ENCODE assay signal across 9 cellular contexts in genomic region chr1:180953291-180953747, GRCh38. TPM values are rescaled to one million over a fixed set of nuclear protein-coding genes. Genes with fewer than 3 reads are reported as not detected.
DNase-seq lines count a peak whose midpoint lies in the region; ATAC-seq and TF ChIP-seq lines count a peak whose summit lies in the region.
"Had no signal": no experiment of that assay in that cellular context is flagged by ENCODE, and none has a peak within 500 bp of the region (broad histone marks: within the 10 kb centered on the region; RNA-seq: fewer than 3 reads in every experiment).

No MANE protein-coding gene starts in this region.

- dilution Hi-C loops in mammary epithelial cell (cut with HindIII; ENCODE audit: low sequenced_read_pairs): no loop called here

- H3K27ac ChIP-seq in Karpas-422 (ENCODE audit: low read length) (no peak overlapping the region), mammary epithelial cell (ENCODE audit: insufficient read depth, low read depth, low read length) (no peak overlapping the region)

- WGBS in mammary epithelial cell (ENCODE audit: low coverage, missing lambda C conversion rate): 4% methylated on average over 16 of the region's 16 CpGs

- H3K27ac Mint-ChIP-seq in Calu3 (ENCODE audit: unreplicated experiment): no peak overlapping the region
- peak overlapping the region in 3 of 6 donors; percentile 24 to 76 (median 76) for H3K27ac Mint-ChIP-seq in naive B cell

- ATAC-seq in GM19463 (IDR thresholded peaks at IDR 0.05; ENCODE audit: unreplicated experiment) (peak; percentile 34), naive B cell (ENCODE audit: low read depth in 2 of 2) (no peak)
- ATAC-seq: K562 had no signal

- peak overlapping the region; percentile 83 for H3K4me2 ChIP-seq in Karpas-422 (ENCODE audit: low read depth, low read length, poor library complexity, severe bottlenecking)
- H3K4me2 ChIP-seq in mammary epithelial cell (ENCODE audit: insufficient read depth, low read depth, low read length): peak overlapping the region; percentile 76

- no peak for TF ChIP-seq POLR2A in erythroblast (IDR thresholded peaks at IDR 0.05; ENCODE audit: low read length)

- H3K27me3 Mint-ChIP-seq in Calu3 (ENCODE audit: unreplicated experiment) (no peaks in the 10 kb centered on the region), naive B cell (no peaks in the 10 kb centered on the region)

- H3K4me3 Mint-ChIP-seq in Calu3 (ENCODE audit: low read depth, unreplicated experiment) (peak overlapping the region; percentile 66), naive B cell (peak overlapping the region; percentile 72 to 91 (median 76))

- H3K4me1 ChIP-seq in Karpas-422 (ENCODE audit: low read length) (peaks cover 19% of the 10 kb centered on the region), mammary epithelial cell (ENCODE audit: insufficient read depth, low read length) (peaks cover 20% of the 10 kb centered on the region)

- H3K27me3 ChIP-seq in Karpas-422 (ENCODE audit: low read length): no peaks in the 10 kb centered on the region
- H3K27me3 ChIP-seq in mammary epithelial cell (ENCODE audit: insufficient read depth, low read length): no peaks in the 10 kb centered on the region

- POLR2A ChIA-PET in HEK293T (lab: Yijun Ruan, JAX): no interaction called here

- H3K9me3 Mint-ChIP-seq in Calu3 (ENCODE audit: low read depth, unreplicated experiment): peaks cover 4% of the 10 kb centered on the region
- H3K9me3 Mint-ChIP-seq in naive B cell: no peaks in the 10 kb centered on the region

- H3K9me2 ChIP-seq in Karpas-422 (replicated peaks; ENCODE audit: insufficient read depth, low read length): no peaks in the 10 kb centered on the region

- in situ Hi-C loops in mammary epithelial cell (cut with MboI; ENCODE audit: low sequenced_read_pairs in 2 of 2): no loop called here

- intact Hi-C loops in Calu3 (cut with micrococcal nuclease; ENCODE audit: unreplicated experiment) (loop anchor here (5.0 kb wide), 1 partner anchor 214 kb away; no protein-coding TSS in a partner anchor), mammary epithelial cell (cut with micrococcal nuclease) (no loop called here)

- H3K9ac ChIP-seq in Karpas-422 (ENCODE audit: low read length) (peak overlapping the region; percentile 78), mammary epithelial cell (ENCODE audit: insufficient read depth, low read length) (no peak overlapping the region)

- H3K4me3 ChIP-seq in Karpas-422 (ENCODE audit: low read length) (peak overlapping the region; percentile 78), mammary epithelial cell (replicated peaks in 1 of 3; ENCODE audit: insufficient read depth in 1 of 3, low read depth in 2 of 3, low read length in 3 of 3) (peak overlapping the region in 1 of 3 experiments; percentile 10)
- H3K4me3 ChIP-seq: K562 had no signal

- H3K4me1 Mint-ChIP-seq in Calu3 (ENCODE audit: low read depth, unreplicated experiment) (peaks cover 8% of the 10 kb centered on the region), naive B cell (peaks cover 5 to 10% (median 8%) of the 10 kb centered on the region in 3 donors)

- H3K9me3 ChIP-seq in Karpas-422 (ENCODE audit: low read length) (no peaks in the 10 kb centered on the region), mammary epithelial cell (replicated peaks; ENCODE audit: insufficient read depth, low read length) (no peaks in the 10 kb centered on the region)

- H3K36me3 ChIP-seq in Karpas-422 (ENCODE audit: insufficient read depth, low read length) (0 out of 2 replicates have a peak, but pooled peaks cover 8% of the 10 kb centered on the region), mammary epithelial cell (ENCODE audit: insufficient read depth, low read length) (no peaks in the 10 kb centered on the region)

- BruUV-seq in Calu3 (replicated peaks; lab: Mats Ljungman, UMichigan) (no TSS peak), mammary epithelial cell (replicated peaks; lab: Mats Ljungman, UMichigan) (no TSS peak)

- H2AFZ ChIP-seq in Karpas-422 (ENCODE audit: low read length) (no peak overlapping the region), mammary epithelial cell (ENCODE audit: low read depth, low read length) (peak overlapping the region; percentile 47)

- peaks cover 9% of the 10 kb centered on the region for H3K36me3 Mint-ChIP-seq in Calu3 (ENCODE audit: insufficient read depth, unreplicated experiment)
- peaks cover 0 to 4% of the 10 kb centered on the region in 2 donors for H3K36me3 Mint-ChIP-seq in naive B cell

- TF ChIP-seq CTCF in Calu3 (IDR thresholded peaks at IDR 0.05; ENCODE audit: unreplicated experiment) (no peak), mammary epithelial cell (conservative IDR thresholded peaks at IDR 0.05 in 1 of 2, IDR thresholded peaks at IDR 0.05 in 1 of 2; ENCODE audit: extremely low read depth in 1 of 2, insufficient read depth in 1 of 2, low read depth in 1 of 2, low read length in 2 of 2) (no peak)

- H4K20me1 ChIP-seq in Karpas-422 (ENCODE audit: insufficient read depth, low read depth, low read length) (no peaks in the 10 kb centered on the region), mammary epithelial cell (ENCODE audit: insufficient read depth, low read length) (no peaks in the 10 kb centered on the region)

- CTCF ChIA-PET in Calu3 (lab: Charles Lee): interaction anchor here (0.5 to 0.7 kb wide), 3 partner anchors 36 to 170 kb away, joined by 3 to 9 read pairs (median 5); no protein-coding TSS in a partner anchor
- CTCF ChIA-PET in mammary epithelial cell (lab: Charles Lee; ENCODE audit: low non-redundant PET): no interaction called here
- CTCF ChIA-PET in HEK293T (lab: Yijun Ruan, JAX): no interaction called here

- H3K79me2 ChIP-seq in Karpas-422 (ENCODE audit: low read length): peaks cover 7% of the 10 kb centered on the region; the same call in 1 of the 2 replicates
- H3K79me2 ChIP-seq in mammary epithelial cell (ENCODE audit: insufficient read depth, low read length): no peaks in the 10 kb centered on the region

- peak; percentile 61 for DNase-seq in Calu3
- no peak for DNase-seq in Karpas-422
- peak; percentile 88 for DNase-seq in mammary epithelial cell
- DNase-seq in naive B cell: no peak
- no peak for DNase-seq in erythroblast (lab: John Stamatoyannopoulos, UW)
- no peak for DNase-seq in NCI-H524 treated with DMSO at 0.1 percent for 48 hours (lab: John Stamatoyannopoulos, UW)
- no peak for DNase-seq in HEK293T (ENCODE audit: extremely low spot score)

TF ChIP-seq in HEK293T, 16 proteins besides CTCF, POLR2A, EP300 and RAD21:
- TF ChIP-seq CTBP1 (IDR thresholded peaks at IDR 0.05; ENCODE audit: borderline replicate concordance): no peak
- TF ChIP-seq LEF1 (IDR thresholded peaks at IDR 0.05; ENCODE audit: borderline replicate concordance): no peak
- TF ChIP-seq TARDBP (IDR thresholded peaks at IDR 0.05): no peak
- no peak for TF ChIP-seq ELF4 (IDR thresholded peaks at IDR 0.05)
- no peak for TF ChIP-seq NFRKB (IDR thresholded peaks at IDR 0.05)
- no peak for TF ChIP-seq PKNOX1 (IDR thresholded peaks at IDR 0.05)
- no peak for TF ChIP-seq SUZ12 (IDR thresholded peaks at IDR 0.05)
- no peak for TF ChIP-seq FOXK2 (IDR thresholded peaks at IDR 0.05)
- TF ChIP-seq FOXA1 (IDR thresholded peaks at IDR 0.05): no peak
- TF ChIP-seq BHLHE40 (IDR thresholded peaks at IDR 0.05; ENCODE audit: borderline replicate concordance): no peak
- no peak for TF ChIP-seq ZNF384 (IDR thresholded peaks at IDR 0.05)
- TF ChIP-seq HDGF (IDR thresholded peaks at IDR 0.05; ENCODE audit: borderline replicate concordance): no peak

RNA-seq across cellular contexts. Expression of gene KIAA1614, which starts 40.6 kb away (rescaled TPM):
- total RNA-seq in Calu3 (2022) (0.19 and 0.27 TPM in 2 replicates), mammary epithelial cell (1 to 10 TPM in 1 of 2 donors, under 1 TPM in 1; 0.26 to 3.7 TPM)
- total RNA-seq in Karpas-422 (2014; rRNA removed; shearing (Covaris generic); ENCODE audit: low replicate concordance): 0.07 TPM in 1 of 2 replicates, not detected in the other
- polyA plus RNA-seq in mammary epithelial cell (0.03 TPM), naive B cell (ENCODE audit: low read depth in 6 of 6) (under 1 TPM in 1 of 6 donors, not detected in 5; 0.03 TPM)
- polyA minus RNA-seq in mammary epithelial cell: not detected

Comparison
In these comparisons a context has a peak if more than half of its experiments do, and no peak if none do; other contexts are left out.
1. DNase-seq: peak in Calu3 (single experiment) and mammary epithelial cell (single experiment); none in Karpas-422 (single experiment), naive B cell (single experiment), erythroblast (0 of 2), NCI-H524 treated with DMSO at 0.1 percent for 48 hours (single experiment) and HEK293T (single experiment).